In genomic region chr14:103870891-103871595, GRCh38 we compare ENCODE assay signal across 1 cellular context.
A peak's percentile ranks its signal among the peaks of the same experiment; 100 is the strongest.
TF ChIP-seq lines count a peak whose summit lies in the region.

No MANE protein-coding gene starts in this region.

TF ChIP-seq in HepG2, 621 proteins besides CTCF, POLR2A, EP300 and RAD21:
- peak; percentile 49; the same call in 1 of the 2 replicates for TF ChIP-seq ZNF331 (CRISPR knock-in tag; IDR thresholded peaks at IDR 0.05)
- TF ChIP-seq ZBTB8A (CRISPR knock-in tag; IDR thresholded peaks at IDR 0.05; ENCODE audit: borderline replicate concordance, low read depth), result no peak
- no peak for TF ChIP-seq ZSCAN22 (CRISPR knock-in tag; IDR thresholded peaks at IDR 0.05)
- TF ChIP-seq ERF (CRISPR knock-in tag; IDR thresholded peaks at IDR 0.05), result no peak
- TF ChIP-seq NFYB (CRISPR knock-in tag; IDR thresholded peaks at IDR 0.05), result no peak
- no peak for TF ChIP-seq ZNF607 (CRISPR knock-in tag; IDR thresholded peaks at IDR 0.05; ENCODE audit: borderline replicate concordance)
- no peak for TF ChIP-seq ZNF451 (CRISPR knock-in tag; IDR thresholded peaks at IDR 0.05)
- TF ChIP-seq CSRNP2 (CRISPR knock-in tag; conservative IDR thresholded peaks at IDR 0.05; ENCODE audit: low read depth), result no peak
- no peak for TF ChIP-seq GPN1 (CRISPR knock-in tag; IDR thresholded peaks at IDR 0.05; ENCODE audit: borderline replicate concordance)
- no peak for TF ChIP-seq ZC3H13 (CRISPR knock-in tag; IDR thresholded peaks at IDR 0.05)
- no peak for TF ChIP-seq NRL (CRISPR knock-in tag; IDR thresholded peaks at IDR 0.05; ENCODE audit: borderline replicate concordance)
- TF ChIP-seq RFX3 (CRISPR knock-in tag; IDR thresholded peaks at IDR 0.05), result no peak
- no peak for TF ChIP-seq BRF2 (CRISPR knock-in tag; IDR thresholded peaks at IDR 0.05)
- no peak for TF ChIP-seq HINFP (CRISPR knock-in tag; IDR thresholded peaks at IDR 0.05; ENCODE audit: low read depth)
- peak; percentile 50; the same call in 1 of the 2 replicates for TF ChIP-seq ZNF362 (CRISPR knock-in tag; IDR thresholded peaks at IDR 0.05; ENCODE audit: borderline replicate concordance)
- TF ChIP-seq MYPOP (CRISPR knock-in tag; IDR thresholded peaks at IDR 0.05), result no peak
- TF ChIP-seq ZNF263 (CRISPR knock-in tag; IDR thresholded peaks at IDR 0.05), result peak; percentile 86; the same call in 1 of the 2 replicates
- no peak for TF ChIP-seq TBX2 (CRISPR knock-in tag; IDR thresholded peaks at IDR 0.05; ENCODE audit: borderline replicate concordance)
- no peak for TF ChIP-seq MLX (CRISPR knock-in tag; IDR thresholded peaks at IDR 0.05)
- TF ChIP-seq ATAD3A (CRISPR knock-in tag; IDR thresholded peaks at IDR 0.05), result no peak
- TF ChIP-seq IKZF1 (IDR thresholded peaks at IDR 0.05), result no peak
- no peak for TF ChIP-seq ZNF557 (CRISPR knock-in tag; IDR thresholded peaks at IDR 0.05)
- TF ChIP-seq FOXK2 (IDR thresholded peaks at IDR 0.05), result no peak
- no peak for TF ChIP-seq NR2F1 (CRISPR knock-in tag; IDR thresholded peaks at IDR 0.05)
- peak; percentile 45 for TF ChIP-seq HNF4A (CRISPR knock-in tag; IDR thresholded peaks at IDR 0.05)
- no peak for TF ChIP-seq ZNF546 (CRISPR knock-in tag; conservative IDR thresholded peaks at IDR 0.05)
- TF ChIP-seq ETS1 (CRISPR knock-in tag; IDR thresholded peaks at IDR 0.05), result no peak
- TF ChIP-seq PAXIP1 (CRISPR knock-in tag; conservative IDR thresholded peaks at IDR 0.05), result peak; percentile 19; the same call in 1 of the 2 replicates
- TF ChIP-seq NFYC (CRISPR knock-in tag; IDR thresholded peaks at IDR 0.05), result no peak
- peak; percentile 99; the same call in 1 of the 2 replicates for TF ChIP-seq ZNF484 (CRISPR knock-in tag; IDR thresholded peaks at IDR 0.05; ENCODE audit: borderline replicate concordance, low read depth)
- no peak for TF ChIP-seq RFX5 (IDR thresholded peaks at IDR 0.05; ENCODE audit: low read depth, low read length)
- no peak for TF ChIP-seq KDM3A (CRISPR knock-in tag; IDR thresholded peaks at IDR 0.05; ENCODE audit: low read depth)
TF ChIP-seq in HepG2: peak in this region for 6.
